8 cellular contexts compared by ENCODE assay signal in genomic region chr11:1882265-1883238, GRCh38. TPM values are rescaled to one million over a fixed set of nuclear protein-coding genes. Genes with fewer than 3 reads are reported as not detected.
DNase-seq lines count a peak whose midpoint lies in the region; ATAC-seq and TF ChIP-seq lines count a peak whose summit lies in the region.

No MANE protein-coding gene starts in this region.

- CTCF ChIA-PET in activated B cell treated with CpG ODN at 0.5 μM for 24 hours (lab: Charles Lee) = interaction anchor here (0.5 to 2.6 kb wide), 26 partner anchors 9 to 1165 kb away, joined by 3 to 15 read pairs (median 4); partner anchors contain the start of genes LSP1 and PRR33
- CTCF ChIA-PET in mammary epithelial cell (lab: Charles Lee; ENCODE audit: low non-redundant PET) = interaction anchor here (0.5 to 1.0 kb wide), 10 partner anchors 16 to 498 kb away, joined by 3 to 8 read pairs (median 4); partner anchors contain the start of gene SYT8

- peak overlapping the region; percentile 61 for H3K27ac Mint-ChIP-seq in activated B cell treated with CpG ODN at 0.5 μM for 24 hours

- no peak overlapping the region for H2AFZ ChIP-seq in mammary epithelial cell (ENCODE audit: low read depth, low read length)

- no peaks in the 10 kb centered on the region for H3K9me3 Mint-ChIP-seq in activated B cell treated with CpG ODN at 0.5 μM for 24 hours

- POLR2A ChIA-PET in activated B cell treated with CpG ODN at 0.5 μM for 24 hours (lab: Charles Lee) = interaction anchor here (0.6 to 5.4 kb wide), 9 partner anchors 9 to 1110 kb away, joined by 3 to 55 read pairs (median 4); partner anchors contain the start of genes LSP1, MRPL23, NAP1L4 and PRR33

- H3K4me3 ChIP-seq in BE2C (ENCODE audit: low read depth, low read length) (no peak overlapping the region), mammary epithelial cell (replicated peaks in 1 of 3; ENCODE audit: insufficient read depth in 1 of 3, low read depth in 2 of 3, low read length in 3 of 3) (no peak overlapping the region), kidney epithelial cell (ENCODE audit: low read depth, low read length) (no peak overlapping the region)

- ATAC-seq in GM21576 (IDR thresholded peaks at IDR 0.05; ENCODE audit: unreplicated experiment) (peak; percentile 53), activated B cell treated with CpG ODN at 0.5 μM for 24 hours (ENCODE audit: low read depth) (peak; percentile 83), GM19397 (IDR thresholded peaks at IDR 0.05; ENCODE audit: unreplicated experiment) (no peak)

- TF ChIP-seq CTCF in BE2C (IDR thresholded peaks at IDR 0.05; ENCODE audit: low read depth, low read length) = peak; percentile 73
- TF ChIP-seq CTCF in activated B cell treated with CpG ODN at 0.5 μM for 24 hours (IDR thresholded peaks at IDR 0.05) = no peak
- TF ChIP-seq CTCF in mammary epithelial cell (conservative IDR thresholded peaks at IDR 0.05 in 1 of 2, IDR thresholded peaks at IDR 0.05 in 1 of 2; ENCODE audit: extremely low read depth in 1 of 2, insufficient read depth in 1 of 2, low read depth in 1 of 2, low read length in 2 of 2) = peak; percentile 76 to 94
- peak; percentile 94 for TF ChIP-seq CTCF in kidney epithelial cell (IDR thresholded peaks at IDR 0.05; ENCODE audit: insufficient read depth, low read length, poor library complexity, severe bottlenecking)

- no peak overlapping the region for H3K27ac ChIP-seq in mammary epithelial cell (ENCODE audit: insufficient read depth, low read depth, low read length)

- no peak overlapping the region for H3K9ac ChIP-seq in mammary epithelial cell (ENCODE audit: insufficient read depth, low read length)

- no peaks in the 10 kb centered on the region for H3K36me3 ChIP-seq in BE2C
- no peaks in the 10 kb centered on the region for H3K36me3 ChIP-seq in mammary epithelial cell (ENCODE audit: insufficient read depth, low read length)
- no peaks in the 10 kb centered on the region for H3K36me3 ChIP-seq in kidney epithelial cell (ENCODE audit: control insufficient read depth, insufficient read depth, low read length)

- H3K79me2 ChIP-seq in mammary epithelial cell (ENCODE audit: insufficient read depth, low read length) = no peaks in the 10 kb centered on the region

- DNase-seq in BE2C (peak; percentile 85), NCI-H2029 (lab: John Stamatoyannopoulos, UW) (peak; percentile 35), activated B cell treated with CpG ODN at 0.5 μM for 24 hours (peak; percentile 73), mammary epithelial cell (peak; percentile 54), kidney epithelial cell (ENCODE audit: low read depth) (no peak)
- peak; percentile 81 to 85 for DNase-seq in stimulated activated CD4-positive, alpha-beta T cell treated with anti-CD3 and anti-CD28 coated beads, Interleukin-1b, Interleukin-23, amount 100 ng/mL, for 4 hours (ENCODE audit: low read depth in 2 of 2)

- H3K4me1 ChIP-seq in BE2C (peaks cover 9% of the 10 kb centered on the region), mammary epithelial cell (ENCODE audit: insufficient read depth, low read length) (no peaks in the 10 kb centered on the region)

- WGBS in mammary epithelial cell (ENCODE audit: low coverage, missing lambda C conversion rate) = 48% methylated on average over 14 of the region's 23 CpGs

- no peaks in the 10 kb centered on the region for H3K27me3 Mint-ChIP-seq in activated B cell treated with CpG ODN at 0.5 μM for 24 hours

- H3K9me3 ChIP-seq in BE2C = no peaks in the 10 kb centered on the region
- no peaks in the 10 kb centered on the region for H3K9me3 ChIP-seq in mammary epithelial cell (replicated peaks; ENCODE audit: insufficient read depth, low read length)

- H3K4me3 Mint-ChIP-seq in activated B cell treated with CpG ODN at 0.5 μM for 24 hours = no peak overlapping the region

- H3K4me1 Mint-ChIP-seq in activated B cell treated with CpG ODN at 0.5 μM for 24 hours = peaks cover 37% of the 10 kb centered on the region

- BruUV-seq in mammary epithelial cell (replicated peaks; lab: Mats Ljungman, UMichigan) = no TSS peak

- H3K4me2 ChIP-seq in mammary epithelial cell (ENCODE audit: insufficient read depth, low read depth, low read length) = no peak overlapping the region

- in situ Hi-C loops in mammary epithelial cell (cut with MboI; ENCODE audit: low sequenced_read_pairs in 2 of 2) = no loop called here

- H3K27me3 ChIP-seq in BE2C (no peaks in the 10 kb centered on the region), mammary epithelial cell (ENCODE audit: insufficient read depth, low read length) (no peaks in the 10 kb centered on the region), kidney epithelial cell (ENCODE audit: control insufficient read depth, insufficient read depth, low read length) (peaks cover 7% of the 10 kb centered on the region)

- H4K20me1 ChIP-seq in mammary epithelial cell (ENCODE audit: insufficient read depth, low read length) = no peaks in the 10 kb centered on the region

- dilution Hi-C loops in mammary epithelial cell (cut with HindIII; ENCODE audit: low sequenced_read_pairs) = no loop called here

- intact Hi-C loops in activated B cell treated with CpG ODN at 0.5 μM for 24 hours (cut with micrococcal nuclease) = loop anchor here (1.0 to 5.0 kb wide), 4 partner anchors 29 to 268 kb away; partner anchors contain the start of genes LSP1 and TNNT3
- intact Hi-C loops in mammary epithelial cell (cut with micrococcal nuclease) = loop anchor here (1.0 to 5.0 kb wide), 3 partner anchors 35 to 269 kb away; partner anchors contain the start of gene TNNT3

- peaks cover 6% of the 10 kb centered on the region for H3K36me3 Mint-ChIP-seq in activated B cell treated with CpG ODN at 0.5 μM for 24 hours (ENCODE audit: low read depth)

RNA-seq across cellular contexts. Expression of gene PRR33, which starts 9.1 kb away (rescaled TPM):
- polyA plus RNA-seq in BE2C (2012; ENCODE audit: insufficient read depth, insufficient read length, low read depth) = not detected
- 0.16 TPM in 1 of 2 replicates, not detected in the other for total RNA-seq in activated B cell treated with CpG ODN at 0.5 μM for 24 hours
- not detected for total RNA-seq in mammary epithelial cell
- polyA plus RNA-seq in mammary epithelial cell = not detected
- not detected for polyA minus RNA-seq in mammary epithelial cell
- not detected in 2 replicates for total RNA-seq in kidney epithelial cell

RNA-seq across cellular contexts. Expression of gene LSP1, which starts 29.7 kb away (rescaled TPM):
- polyA plus RNA-seq in BE2C (2012; ENCODE audit: insufficient read depth, insufficient read length, low read depth) = 1.6 TPM
- total RNA-seq in activated B cell treated with CpG ODN at 0.5 μM for 24 hours = 301 and 303 TPM in 2 replicates
- 1 to 10 TPM in 1 of 2 donors, under 1 TPM in 1; 0.17 to 2.0 TPM for total RNA-seq in mammary epithelial cell
- not detected for polyA plus RNA-seq in mammary epithelial cell
- polyA minus RNA-seq in mammary epithelial cell = not detected
- total RNA-seq in kidney epithelial cell = not detected in 2 replicates

RNA-seq across cellular contexts. Expression of gene TNNT3, which starts 37.0 kb away (rescaled TPM):
- not detected for polyA plus RNA-seq in BE2C (2012; ENCODE audit: insufficient read depth, insufficient read length, low read depth)
- total RNA-seq in activated B cell treated with CpG ODN at 0.5 μM for 24 hours (2.9 and 3.5 TPM in 2 replicates), mammary epithelial cell (not detected), kidney epithelial cell (not detected in 2 replicates)
- not detected for polyA plus RNA-seq in mammary epithelial cell
- not detected for polyA minus RNA-seq in mammary epithelial cell

RNA-seq across cellular contexts. Expression of gene TNNI2, which starts 43.8 kb away (rescaled TPM):
- polyA plus RNA-seq in BE2C (2012; ENCODE audit: insufficient read depth, insufficient read length, low read depth) = 0.66 TPM
- total RNA-seq in activated B cell treated with CpG ODN at 0.5 μM for 24 hours (1.0 and 1.5 TPM in 2 replicates), mammary epithelial cell (10 to 100 TPM in 1 of 2 donors, 1 to 10 TPM in 1; 8.8 to 44.7 TPM), kidney epithelial cell (not detected in 2 replicates)
- polyA plus RNA-seq in mammary epithelial cell = 34.8 TPM
- 4.3 TPM for polyA minus RNA-seq in mammary epithelial cell

RNA-seq across cellular contexts. Expression of gene SYT8, which starts 47.8 kb away (rescaled TPM):
- not detected for polyA plus RNA-seq in BE2C (2012; ENCODE audit: insufficient read depth, insufficient read length, low read depth)
- total RNA-seq in activated B cell treated with CpG ODN at 0.5 μM for 24 hours (not detected in 2 replicates), mammary epithelial cell (100 to 1,000 TPM; 103 to 209 TPM), kidney epithelial cell (0.17 TPM in 1 of 2 replicates, not detected in the other)
- polyA plus RNA-seq in mammary epithelial cell = 57.2 TPM
- 4.9 TPM for polyA minus RNA-seq in mammary epithelial cell

Comparison
In these comparisons a context has a peak if more than half of its experiments do, and no peak if none do; other contexts are left out.
1. RNA of gene LSP1, which starts 29.7 kb away (total RNA-seq): 301 to 303 TPM in activated B cell treated with CpG ODN at 0.5 μM for 24 hours; 0.17 to 2.0 TPM in mammary epithelial cell and not detected in kidney epithelial cell; every median in the first group is over 100 times any median in the second.